In the genomic region with DNA sequence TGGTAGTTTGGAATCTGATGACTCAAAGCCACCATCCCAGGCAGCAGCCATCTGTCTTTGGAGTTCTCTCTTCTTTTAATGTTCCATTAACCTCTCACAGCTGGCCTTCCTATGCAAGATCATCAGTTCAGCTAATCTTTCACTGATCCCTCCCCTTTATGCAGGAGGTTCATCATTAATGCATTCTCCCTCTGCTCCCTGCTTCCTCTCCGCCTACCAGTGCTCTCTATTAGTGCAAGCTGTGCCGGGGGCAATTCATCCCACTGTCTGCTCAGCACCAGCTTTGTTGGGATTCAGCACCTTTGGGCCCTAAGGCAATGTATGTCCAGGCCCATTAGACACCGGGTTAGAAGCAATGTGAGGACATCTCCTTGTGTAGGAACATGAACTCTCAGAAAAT, we compare ENCODE assay signal across 22 cellular contexts.
"Had no signal": no experiment of that assay in that cellular context is flagged by ENCODE, and none has a peak within 500 bp of the region (broad histone marks: within the 10 kb centered on the region; RNA-seq: fewer than 3 reads in every experiment).

No MANE protein-coding gene starts in this region.

- H3K4me1 ChIP-seq: body of pancreas, heart right ventricle, parathyroid adenoma, right lobe of liver, stomach, suprapubic skin, tibial nerve had no signal

- H3K9me3 Mint-ChIP-seq: nephron progenitor cell had no signal

- H3K36me3 ChIP-seq: cardiac muscle cell, heart right ventricle, right lobe of liver, stomach, suprapubic skin, tibial nerve had no signal

- H3K9ac ChIP-seq: parathyroid adenoma had no signal

- H3K27ac Mint-ChIP-seq: activated CD4-positive, alpha-beta T cell treated with anti-CD3 and anti-CD28 coated beads, Interleukin-2, amount 10 ng/mL, durations not matched to agents 24 days and 14 days; activated CD8-positive, alpha-beta memory T cell treated with anti-CD3 and anti-CD28 coated beads, Interleukin-2, amount 10 ng/mL, durations not matched to agents 7 days and 5 days; activated CD8-positive, alpha-beta T cell treated with anti-CD3 and anti-CD28 coated beads for 36 hours; activated naive CD4-positive, alpha-beta T cell treated with anti-CD3 and anti-CD28 coated beads, Interleukin-2, amount 10 ng/mL, durations not matched to agents 7 days and 5 days; dendritic cell treated with granulocyte-macrophage colony-stimulating factor and Interleukin-4, amounts not matched to agents 40 ng/mL and 50 ng/mL, for 4 days; nephron progenitor cell; stimulated activated effector memory CD8-positive, alpha-beta T cell treated with anti-CD3 and anti-CD28 coated beads, Interleukin-12 subunit alpha, Interleukin-12 subunit beta, amount 100 ng/mL, for 72 hours had no signal

- H3K36me3 Mint-ChIP-seq: activated CD8-positive, alpha-beta memory T cell treated with anti-CD3 and anti-CD28 coated beads, Interleukin-2, amount 10 ng/mL, durations not matched to agents 7 days and 5 days; activated naive CD4-positive, alpha-beta T cell treated with anti-CD3 and anti-CD28 coated beads, Interleukin-2, amount 10 ng/mL, durations not matched to agents 7 days and 5 days; stimulated activated effector memory CD8-positive, alpha-beta T cell treated with anti-CD3 and anti-CD28 coated beads, Interleukin-12 subunit alpha, Interleukin-12 subunit beta, amount 100 ng/mL, for 72 hours had no signal

- H3K9me3 ChIP-seq: body of pancreas, right lobe of liver, stomach, suprapubic skin, tibial nerve had no signal

- H3K27me3 ChIP-seq: body of pancreas, cardiac muscle cell, heart right ventricle, right lobe of liver, stomach, suprapubic skin, tibial nerve had no signal

- H2AFZ ChIP-seq: parathyroid adenoma had no signal

- DNase-seq: activated CD4-positive, alpha-beta T cell treated with anti-CD3 and anti-CD28 coated beads, Interleukin-2, amount 10 ng/mL, durations not matched to agents 24 days and 14 days; activated CD8-positive, alpha-beta memory T cell treated with anti-CD3 and anti-CD28 coated beads, Interleukin-2, amount 10 ng/mL, durations not matched to agents 7 days and 5 days; activated CD8-positive, alpha-beta T cell treated with anti-CD3 and anti-CD28 coated beads for 36 hours; activated effector memory CD4-positive, alpha-beta T cell treated with anti-CD3 and anti-CD28 coated beads, Interleukin-2, amount 50 U/mL, for 16 hours; activated naive CD4-positive, alpha-beta T cell treated with anti-CD3 and anti-CD28 coated beads, Interleukin-2, amount 10 ng/mL, durations not matched to agents 7 days and 5 days; activated T-cell treated with anti-CD3 and anti-CD28 coated beads for 4 hours; body of pancreas; effector CD8-positive, alpha-beta T cell; heart right ventricle; nephron progenitor cell; nucleus accumbens; right lobe of liver; small intestine; stimulated activated CD4-positive, alpha-beta T cell treated with anti-CD3 and anti-CD28 coated beads, Interleukin-2, amount 100 ng/mL, for 24 hours; stomach had no signal

- FAIRE-seq: endothelial cell of umbilical vein, small intestine had no signal

- H3K27me3 Mint-ChIP-seq: activated CD4-positive, alpha-beta T cell treated with anti-CD3 and anti-CD28 coated beads, Interleukin-2, amount 10 ng/mL, durations not matched to agents 24 days and 14 days; activated CD8-positive, alpha-beta memory T cell treated with anti-CD3 and anti-CD28 coated beads, Interleukin-2, amount 10 ng/mL, durations not matched to agents 7 days and 5 days; activated CD8-positive, alpha-beta T cell treated with anti-CD3 and anti-CD28 coated beads for 36 hours; activated naive CD4-positive, alpha-beta T cell treated with anti-CD3 and anti-CD28 coated beads, Interleukin-2, amount 10 ng/mL, durations not matched to agents 7 days and 5 days; dendritic cell treated with granulocyte-macrophage colony-stimulating factor and Interleukin-4, amounts not matched to agents 40 ng/mL and 50 ng/mL, for 4 days had no signal

- H3K4me1 Mint-ChIP-seq: activated CD4-positive, alpha-beta T cell treated with anti-CD3 and anti-CD28 coated beads, Interleukin-2, amount 10 ng/mL, durations not matched to agents 24 days and 14 days; activated CD8-positive, alpha-beta memory T cell treated with anti-CD3 and anti-CD28 coated beads, Interleukin-2, amount 10 ng/mL, durations not matched to agents 7 days and 5 days; activated naive CD4-positive, alpha-beta T cell treated with anti-CD3 and anti-CD28 coated beads, Interleukin-2, amount 10 ng/mL, durations not matched to agents 7 days and 5 days; stimulated activated effector memory CD8-positive, alpha-beta T cell treated with anti-CD3 and anti-CD28 coated beads, Interleukin-12 subunit alpha, Interleukin-12 subunit beta, amount 100 ng/mL, for 72 hours had no signal

- H3K27ac ChIP-seq: body of pancreas, cardiac muscle cell, heart right ventricle, parathyroid adenoma, right lobe of liver, stomach, suprapubic skin, tibial nerve had no signal

- H3K4me3 ChIP-seq: body of pancreas, cardiac muscle cell, heart right ventricle, right lobe of liver, stomach, suprapubic skin, tibial nerve had no signal

- H3K4me3 Mint-ChIP-seq: activated CD4-positive, alpha-beta T cell treated with anti-CD3 and anti-CD28 coated beads, Interleukin-2, amount 10 ng/mL, durations not matched to agents 24 days and 14 days; activated CD8-positive, alpha-beta memory T cell treated with anti-CD3 and anti-CD28 coated beads, Interleukin-2, amount 10 ng/mL, durations not matched to agents 7 days and 5 days; activated CD8-positive, alpha-beta T cell treated with anti-CD3 and anti-CD28 coated beads for 36 hours; activated naive CD4-positive, alpha-beta T cell treated with anti-CD3 and anti-CD28 coated beads, Interleukin-2, amount 10 ng/mL, durations not matched to agents 7 days and 5 days; dendritic cell treated with granulocyte-macrophage colony-stimulating factor and Interleukin-4, amounts not matched to agents 40 ng/mL and 50 ng/mL, for 4 days; nephron progenitor cell; stimulated activated effector memory CD8-positive, alpha-beta T cell treated with anti-CD3 and anti-CD28 coated beads, Interleukin-12 subunit alpha, Interleukin-12 subunit beta, amount 100 ng/mL, for 72 hours had no signal

- H3K79me2 ChIP-seq: parathyroid adenoma had no signal
